In the genomic region with DNA sequence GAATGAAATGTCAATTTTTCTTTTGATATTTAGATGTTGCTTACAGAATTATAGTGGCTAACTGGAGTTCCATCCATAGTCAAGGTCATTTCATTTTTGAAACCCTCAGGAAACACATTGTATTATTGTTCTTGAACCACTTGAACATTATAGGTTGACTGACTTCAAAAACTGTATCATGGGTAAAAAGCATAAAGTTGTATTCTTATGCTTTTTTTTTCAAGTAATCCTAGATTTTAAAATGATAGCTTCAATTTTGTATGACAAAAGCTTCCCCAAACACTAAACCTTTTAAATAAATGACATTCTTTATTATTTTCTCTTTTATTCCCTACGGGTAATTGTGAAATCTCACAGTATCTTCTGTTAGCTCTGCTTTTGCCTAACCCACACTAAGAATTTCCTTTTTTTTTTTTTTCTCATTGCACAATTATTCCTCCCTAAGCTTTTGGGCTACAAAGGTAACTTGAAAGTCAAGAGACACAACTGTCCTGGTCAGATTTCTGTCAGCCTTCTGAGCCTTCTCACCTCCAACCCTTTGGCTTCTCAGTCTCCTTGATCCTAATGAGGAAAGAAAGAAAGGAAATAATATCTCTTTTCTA, we compare ENCODE assay signal across 27 cellular contexts.
"Had no signal": no experiment of that assay in that cellular context is flagged by ENCODE, and none has a peak within 500 bp of the region (broad histone marks: within the 10 kb centered on the region; RNA-seq: fewer than 3 reads in every experiment).

No MANE protein-coding gene starts in this region.

- H3K4me1 ChIP-seq: adrenal gland, body of pancreas, breast epithelium, Peyer's patch had no signal

- H3K27ac ChIP-seq: adrenal gland, body of pancreas, breast epithelium, Peyer's patch, RWPE1 had no signal

- H3K9me3 ChIP-seq: adrenal gland, body of pancreas, breast epithelium, MG63, Peyer's patch had no signal

- H3K36me3 ChIP-seq: adrenal gland, breast epithelium, MG63, Peyer's patch had no signal

- FAIRE-seq: astrocyte had no signal

- DNase-seq: activated CD4-positive, alpha-beta T cell treated with anti-CD3 and anti-CD28 coated beads for 36 hours; activated CD4-positive, alpha-beta T cell treated with anti-CD3 and anti-CD28 coated beads, Interleukin-2, amount 10 ng/mL, durations not matched to agents 7 days and 5 days; activated CD4-positive, alpha-beta T cell treated with anti-CD3 and anti-CD28 coated beads, Interleukin-2, amount 50 U/mL, for 48 hours; activated CD8-positive, alpha-beta T cell treated with anti-CD3 and anti-CD28 coated beads, Interleukin-2, amount 10 ng/mL, durations not matched to agents 7 days and 5 days; activated gamma-delta T cell; activated naive CD4-positive, alpha-beta T cell treated with Interleukin-2 at 50 U/mL for 16 hours; activated naive CD8-positive, alpha-beta T cell treated with anti-CD3 and anti-CD28 coated beads, Interleukin-2, amount 10 ng/mL, durations not matched to agents 7 days and 5 days; activated T-cell treated with anti-CD3 and anti-CD28 coated beads, Interleukin-2, amount 50 U/mL, for 24 hours; adrenal gland; body of pancreas; Karpas-422; KBM-7; MG63; NCI-H1092; NCI-H1436 treated with DMSO at 0.1 percent for 48 hours; NCI-H1694 treated with DMSO at 0.1 percent for 48 hours; NCI-H2029; NCI-H345; NCI-H526; NCI-H748 treated with DMSO at 0.1 percent for 48 hours; NK-92 treated with Interleukin-12 subunit alpha and Interleukin-12 subunit beta, amount 100 ng/mL, for 24 hours; PC-3; Peyer's patch; SIG-M5 had no signal

- H3K27me3 ChIP-seq: adrenal gland, body of pancreas, breast epithelium, MG63, Peyer's patch had no signal

- H3K4me3 ChIP-seq: adrenal gland, body of pancreas, breast epithelium, MG63, Peyer's patch had no signal
